In genomic region chr4:151100517-151100916, GRCh38 we compare ENCODE assay signal across 8 cellular contexts.
A peak's percentile ranks its signal among the peaks of the same experiment; 100 is the strongest.
DNase-seq lines count a peak whose midpoint lies in the region; ATAC-seq and TF ChIP-seq lines count a peak whose summit lies in the region.

No MANE protein-coding gene starts in this region.

- peak overlapping the region; percentile 94 to 100 (median 97) for H3K9ac ChIP-seq in BLaER1 treated with 17β-estradiol and CSF1 and Interleukin-3, amounts not matched to agents 10 nM and 100 nM

- peak overlapping the region; percentile 85 to 99 (median 90) for H3K4me3 ChIP-seq in BLaER1 treated with 17β-estradiol and CSF1 and Interleukin-3, amounts not matched to agents 10 nM and 100 nM
- H3K4me3 ChIP-seq in NB4 (ENCODE audit: low read depth, low read length), result peak overlapping the region; percentile 100
- peak overlapping the region; percentile 83 for H3K4me3 ChIP-seq in effector memory CD4-positive, alpha-beta T cell (ENCODE audit: insufficient read depth, low read depth, low read length, poor library complexity, severe bottlenecking)

- DNase-seq in NB4 (ENCODE audit: low read depth) (peak; percentile 22), T-helper 9 cell (no peak), foreskin melanocyte (no peak)
- no peak for DNase-seq in effector memory CD4-positive, alpha-beta T cell
- DNase-seq in activated effector memory CD4-positive, alpha-beta T cell treated with anti-CD3 and anti-CD28 coated beads, Interleukin-2, amount 50 U/mL, for 16 hours, result no peak

- peak overlapping the region; percentile 97 to 99 (median 98) for H3K4me3 Mint-ChIP-seq in nephron

- peaks cover 51 to 60% (median 56%) of the 10 kb centered on the region in 11 experiments for H4K20me1 ChIP-seq in BLaER1 treated with 17β-estradiol and CSF1 and Interleukin-3, amounts not matched to agents 10 nM and 100 nM

- H3K4me1 Mint-ChIP-seq in nephron, result peaks cover 31% of the 10 kb centered on the region

- no peaks in the 10 kb centered on the region; a peak in 1 of 22 replicates for H3K9me3 ChIP-seq in BLaER1 treated with 17β-estradiol and CSF1 and Interleukin-3, amounts not matched to agents 10 nM and 100 nM (replicated peaks in 1 of 11)
- H3K9me3 ChIP-seq in effector memory CD4-positive, alpha-beta T cell (ENCODE audit: control insufficient read depth, low read length), result no peaks in the 10 kb centered on the region

- H3K4me2 ChIP-seq in BLaER1 treated with 17β-estradiol and CSF1 and Interleukin-3, amounts not matched to agents 10 nM and 100 nM, result peak overlapping the region; percentile 80 to 97 (median 94)

- H3K27ac Mint-ChIP-seq in nephron, result peak overlapping the region; percentile 99

- peaks cover 50 to 57% (median 53%) of the 10 kb centered on the region in 11 experiments for H3K36me3 ChIP-seq in BLaER1 treated with 17β-estradiol and CSF1 and Interleukin-3, amounts not matched to agents 10 nM and 100 nM
- peaks cover 38% of the 10 kb centered on the region for H3K36me3 ChIP-seq in effector memory CD4-positive, alpha-beta T cell (ENCODE audit: control insufficient read depth, insufficient read depth, low read length)

- peaks cover 24 to 48% (median 37%) of the 10 kb centered on the region in 10 experiments for H3K4me1 ChIP-seq in BLaER1 treated with 17β-estradiol and CSF1 and Interleukin-3, amounts not matched to agents 10 nM and 100 nM
- H3K4me1 ChIP-seq in effector memory CD4-positive, alpha-beta T cell (ENCODE audit: control insufficient read depth, insufficient read depth, low read length, poor library complexity, severe bottlenecking), result peaks cover 16% of the 10 kb centered on the region

- H3K27me3 Mint-ChIP-seq in nephron (ENCODE audit: low read depth), result no peaks in the 10 kb centered on the region

- ATAC-seq in HG03135 (IDR thresholded peaks at IDR 0.05; ENCODE audit: unreplicated experiment), result no peak

- H3K9me3 Mint-ChIP-seq in nephron, result no peaks in the 10 kb centered on the region

- peaks cover 46% of the 10 kb centered on the region for H3K36me3 Mint-ChIP-seq in nephron (ENCODE audit: low read depth)

- H3K27ac ChIP-seq in BLaER1 treated with 17β-estradiol and CSF1 and Interleukin-3, amounts not matched to agents 10 nM and 100 nM, result peak overlapping the region; percentile 88 to 98 (median 96); a peak in 21 of 22 replicates
- peak overlapping the region; percentile 85 for H3K27ac ChIP-seq in effector memory CD4-positive, alpha-beta T cell (ENCODE audit: insufficient read depth, low read length, poor library complexity, severe bottlenecking)

- no peaks in the 10 kb centered on the region for H3K27me3 ChIP-seq in BLaER1 treated with 17β-estradiol and CSF1 and Interleukin-3, amounts not matched to agents 10 nM and 100 nM
- no peaks in the 10 kb centered on the region for H3K27me3 ChIP-seq in effector memory CD4-positive, alpha-beta T cell (replicated peaks; ENCODE audit: control insufficient read depth, insufficient read depth, low read length, poor library complexity, severe bottlenecking)

- TF ChIP-seq POLR2A in NB4 (IDR thresholded peaks at IDR 0.05; ENCODE audit: extremely low read depth, insufficient read length), result no peak

- TF ChIP-seq CTCF in NB4 (IDR thresholded peaks at IDR 0.05; ENCODE audit: low read depth, low read length) (no peak), nephron (IDR thresholded peaks at IDR 0.05; ENCODE audit: unreplicated experiment in 3 of 3) (no peak)
